In the genomic region with DNA sequence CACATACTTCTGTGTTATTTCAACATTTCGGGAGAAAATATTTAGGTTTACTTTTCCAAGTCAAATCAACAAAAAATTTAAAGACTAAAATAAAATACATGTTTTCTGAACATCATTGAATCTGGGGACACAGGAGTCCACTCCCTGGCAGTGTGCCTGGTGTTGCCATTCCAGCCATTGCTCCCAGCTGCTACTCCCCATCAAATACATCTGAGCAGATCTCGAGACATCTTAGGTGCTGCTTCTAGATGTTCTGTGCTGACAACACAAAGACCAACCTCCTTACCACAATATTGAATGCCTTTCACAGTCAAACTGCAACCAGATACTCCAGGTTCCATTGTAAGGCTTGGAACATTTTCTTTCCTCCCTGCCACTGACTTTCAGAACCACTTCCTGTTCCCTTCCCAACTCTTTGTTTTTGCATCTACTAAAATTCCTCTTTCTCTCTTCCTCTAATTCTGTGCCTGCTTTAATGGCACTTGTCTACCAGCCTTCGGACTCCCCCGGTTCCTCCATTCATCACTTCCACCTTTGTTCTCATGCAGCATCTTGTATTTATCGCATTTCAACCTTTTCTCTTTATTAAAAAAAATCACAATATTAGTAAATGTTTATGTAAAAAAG, we compare ENCODE assay signal across 2 cellular contexts.
TF ChIP-seq lines count a peak whose summit lies in the region.

No MANE protein-coding gene starts in this region.

TF ChIP-seq in GM23338, 12 proteins besides CTCF, POLR2A, EP300 and RAD21 (continues in another document):
- TF ChIP-seq EZH2phosphoT487 (IDR thresholded peaks at IDR 0.05; ENCODE audit: unreplicated experiment) (no peak), ZNF331 (CRISPR knock-in tag; IDR thresholded peaks at IDR 0.05; ENCODE audit: low read depth) (no peak), POLR2AphosphoS5 (IDR thresholded peaks at IDR 0.05; ENCODE audit: low read depth) (no peak), JUNB (IDR thresholded peaks at IDR 0.05; ENCODE audit: unreplicated experiment) (no peak), CREB1 (CRISPR knock-in tag; IDR thresholded peaks at IDR 0.05; ENCODE audit: low read depth) (no peak), EZH2 (IDR thresholded peaks at IDR 0.05; ENCODE audit: low read depth, unreplicated experiment) (no peak)
- TF ChIP-seq, protein P1, sequence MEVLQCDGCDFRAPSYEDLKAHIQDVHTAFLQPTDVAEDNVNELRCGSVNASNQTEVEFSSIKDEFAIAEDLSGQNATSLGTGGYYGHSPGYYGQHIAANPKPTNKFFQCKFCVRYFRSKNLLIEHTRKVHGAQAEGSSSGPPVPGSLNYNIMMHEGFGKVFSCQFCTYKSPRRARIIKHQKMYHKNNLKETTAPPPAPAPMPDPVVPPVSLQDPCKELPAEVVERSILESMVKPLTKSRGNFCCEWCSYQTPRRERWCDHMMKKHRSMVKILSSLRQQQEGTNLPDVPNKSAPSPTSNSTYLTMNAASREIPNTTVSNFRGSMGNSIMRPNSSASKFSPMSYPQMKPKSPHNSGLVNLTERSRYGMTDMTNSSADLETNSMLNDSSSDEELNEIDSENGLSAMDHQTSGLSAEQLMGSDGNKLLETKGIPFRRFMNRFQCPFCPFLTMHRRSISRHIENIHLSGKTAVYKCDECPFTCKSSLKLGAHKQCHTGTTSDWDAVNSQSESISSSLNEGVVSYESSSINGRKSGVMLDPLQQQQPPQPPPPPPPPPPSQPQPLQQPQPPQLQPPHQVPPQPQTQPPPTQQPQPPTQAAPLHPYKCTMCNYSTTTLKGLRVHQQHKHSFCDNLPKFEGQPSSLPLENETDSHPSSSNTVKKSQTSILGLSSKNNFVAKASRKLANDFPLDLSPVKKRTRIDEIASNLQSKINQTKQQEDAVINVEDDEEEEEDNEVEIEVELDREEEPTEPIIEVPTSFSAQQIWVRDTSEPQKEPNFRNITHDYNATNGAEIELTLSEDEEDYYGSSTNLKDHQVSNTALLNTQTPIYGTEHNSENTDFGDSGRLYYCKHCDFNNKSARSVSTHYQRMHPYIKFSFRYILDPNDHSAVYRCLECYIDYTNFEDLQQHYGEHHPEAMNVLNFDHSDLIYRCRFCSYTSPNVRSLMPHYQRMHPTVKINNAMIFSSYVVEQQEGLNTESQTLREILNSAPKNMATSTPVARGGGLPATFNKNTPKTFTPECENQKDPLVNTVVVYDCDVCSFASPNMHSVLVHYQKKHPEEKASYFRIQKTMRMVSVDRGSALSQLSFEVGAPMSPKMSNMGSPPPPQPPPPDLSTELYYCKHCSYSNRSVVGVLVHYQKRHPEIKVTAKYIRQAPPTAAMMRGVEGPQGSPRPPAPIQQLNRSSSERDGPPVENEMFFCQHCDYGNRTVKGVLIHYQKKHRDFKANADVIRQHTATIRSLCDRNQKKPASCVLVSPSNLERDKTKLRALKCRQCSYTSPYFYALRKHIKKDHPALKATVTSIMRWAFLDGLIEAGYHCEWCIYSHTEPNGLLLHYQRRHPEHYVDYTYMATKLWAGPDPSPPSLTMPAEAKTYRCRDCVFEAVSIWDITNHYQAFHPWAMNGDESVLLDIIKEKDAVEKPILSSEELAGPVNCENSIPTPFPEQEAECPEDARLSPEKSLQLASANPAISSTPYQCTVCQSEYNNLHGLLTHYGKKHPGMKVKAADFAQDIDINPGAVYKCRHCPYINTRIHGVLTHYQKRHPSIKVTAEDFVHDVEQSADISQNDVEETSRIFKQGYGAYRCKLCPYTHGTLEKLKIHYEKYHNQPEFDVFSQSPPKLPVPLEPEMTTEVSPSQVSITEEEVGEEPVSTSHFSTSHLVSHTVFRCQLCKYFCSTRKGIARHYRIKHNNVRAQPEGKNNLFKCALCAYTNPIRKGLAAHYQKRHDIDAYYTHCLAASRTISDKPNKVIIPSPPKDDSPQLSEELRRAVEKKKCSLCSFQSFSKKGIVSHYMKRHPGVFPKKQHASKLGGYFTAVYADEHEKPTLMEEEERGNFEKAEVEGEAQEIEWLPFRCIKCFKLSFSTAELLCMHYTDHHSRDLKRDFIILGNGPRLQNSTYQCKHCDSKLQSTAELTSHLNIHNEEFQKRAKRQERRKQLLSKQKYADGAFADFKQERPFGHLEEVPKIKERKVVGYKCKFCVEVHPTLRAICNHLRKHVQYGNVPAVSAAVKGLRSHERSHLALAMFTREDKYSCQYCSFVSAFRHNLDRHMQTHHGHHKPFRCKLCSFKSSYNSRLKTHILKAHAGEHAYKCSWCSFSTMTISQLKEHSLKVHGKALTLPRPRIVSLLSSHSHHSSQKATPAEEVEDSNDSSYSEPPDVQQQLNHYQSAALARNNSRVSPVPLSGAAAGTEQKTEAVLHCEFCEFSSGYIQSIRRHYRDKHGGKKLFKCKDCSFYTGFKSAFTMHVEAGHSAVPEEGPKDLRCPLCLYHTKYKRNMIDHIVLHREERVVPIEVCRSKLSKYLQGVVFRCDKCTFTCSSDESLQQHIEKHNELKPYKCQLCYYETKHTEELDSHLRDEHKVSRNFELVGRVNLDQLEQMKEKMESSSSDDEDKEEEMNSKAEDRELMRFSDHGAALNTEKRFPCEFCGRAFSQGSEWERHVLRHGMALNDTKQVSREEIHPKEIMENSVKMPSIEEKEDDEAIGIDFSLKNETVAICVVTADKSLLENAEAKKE (CRISPR knock-in tag; IDR thresholded peaks at IDR 0.05): no peak
- TF ChIP-seq, protein P2, sequence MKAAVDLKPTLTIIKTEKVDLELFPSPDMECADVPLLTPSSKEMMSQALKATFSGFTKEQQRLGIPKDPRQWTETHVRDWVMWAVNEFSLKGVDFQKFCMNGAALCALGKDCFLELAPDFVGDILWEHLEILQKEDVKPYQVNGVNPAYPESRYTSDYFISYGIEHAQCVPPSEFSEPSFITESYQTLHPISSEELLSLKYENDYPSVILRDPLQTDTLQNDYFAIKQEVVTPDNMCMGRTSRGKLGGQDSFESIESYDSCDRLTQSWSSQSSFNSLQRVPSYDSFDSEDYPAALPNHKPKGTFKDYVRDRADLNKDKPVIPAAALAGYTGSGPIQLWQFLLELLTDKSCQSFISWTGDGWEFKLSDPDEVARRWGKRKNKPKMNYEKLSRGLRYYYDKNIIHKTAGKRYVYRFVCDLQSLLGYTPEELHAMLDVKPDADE (IDR thresholded peaks at IDR 0.05): no peak

TF ChIP-seq in H1, 55 proteins besides CTCF, POLR2A, EP300 and RAD21:
- TF ChIP-seq KDM4A (IDR thresholded peaks at IDR 0.05; ENCODE audit: low read depth, low read length, severe bottlenecking) (no peak), KDM5A (IDR thresholded peaks at IDR 0.05; ENCODE audit: low read length) (no peak), RNF2 (IDR thresholded peaks at IDR 0.05; ENCODE audit: borderline replicate concordance, low read depth, low read length, missing control alignments, poor library complexity, severe bottlenecking) (no peak), SP1 (IDR thresholded peaks at IDR 0.05; ENCODE audit: low read depth, low read length) (no peak), HDAC6 (IDR thresholded peaks at IDR 0.05; ENCODE audit: low read depth, low read length) (no peak), ASH2L (IDR thresholded peaks at IDR 0.05; ENCODE audit: low read length) (no peak)
- TF ChIP-seq, protein P3, sequence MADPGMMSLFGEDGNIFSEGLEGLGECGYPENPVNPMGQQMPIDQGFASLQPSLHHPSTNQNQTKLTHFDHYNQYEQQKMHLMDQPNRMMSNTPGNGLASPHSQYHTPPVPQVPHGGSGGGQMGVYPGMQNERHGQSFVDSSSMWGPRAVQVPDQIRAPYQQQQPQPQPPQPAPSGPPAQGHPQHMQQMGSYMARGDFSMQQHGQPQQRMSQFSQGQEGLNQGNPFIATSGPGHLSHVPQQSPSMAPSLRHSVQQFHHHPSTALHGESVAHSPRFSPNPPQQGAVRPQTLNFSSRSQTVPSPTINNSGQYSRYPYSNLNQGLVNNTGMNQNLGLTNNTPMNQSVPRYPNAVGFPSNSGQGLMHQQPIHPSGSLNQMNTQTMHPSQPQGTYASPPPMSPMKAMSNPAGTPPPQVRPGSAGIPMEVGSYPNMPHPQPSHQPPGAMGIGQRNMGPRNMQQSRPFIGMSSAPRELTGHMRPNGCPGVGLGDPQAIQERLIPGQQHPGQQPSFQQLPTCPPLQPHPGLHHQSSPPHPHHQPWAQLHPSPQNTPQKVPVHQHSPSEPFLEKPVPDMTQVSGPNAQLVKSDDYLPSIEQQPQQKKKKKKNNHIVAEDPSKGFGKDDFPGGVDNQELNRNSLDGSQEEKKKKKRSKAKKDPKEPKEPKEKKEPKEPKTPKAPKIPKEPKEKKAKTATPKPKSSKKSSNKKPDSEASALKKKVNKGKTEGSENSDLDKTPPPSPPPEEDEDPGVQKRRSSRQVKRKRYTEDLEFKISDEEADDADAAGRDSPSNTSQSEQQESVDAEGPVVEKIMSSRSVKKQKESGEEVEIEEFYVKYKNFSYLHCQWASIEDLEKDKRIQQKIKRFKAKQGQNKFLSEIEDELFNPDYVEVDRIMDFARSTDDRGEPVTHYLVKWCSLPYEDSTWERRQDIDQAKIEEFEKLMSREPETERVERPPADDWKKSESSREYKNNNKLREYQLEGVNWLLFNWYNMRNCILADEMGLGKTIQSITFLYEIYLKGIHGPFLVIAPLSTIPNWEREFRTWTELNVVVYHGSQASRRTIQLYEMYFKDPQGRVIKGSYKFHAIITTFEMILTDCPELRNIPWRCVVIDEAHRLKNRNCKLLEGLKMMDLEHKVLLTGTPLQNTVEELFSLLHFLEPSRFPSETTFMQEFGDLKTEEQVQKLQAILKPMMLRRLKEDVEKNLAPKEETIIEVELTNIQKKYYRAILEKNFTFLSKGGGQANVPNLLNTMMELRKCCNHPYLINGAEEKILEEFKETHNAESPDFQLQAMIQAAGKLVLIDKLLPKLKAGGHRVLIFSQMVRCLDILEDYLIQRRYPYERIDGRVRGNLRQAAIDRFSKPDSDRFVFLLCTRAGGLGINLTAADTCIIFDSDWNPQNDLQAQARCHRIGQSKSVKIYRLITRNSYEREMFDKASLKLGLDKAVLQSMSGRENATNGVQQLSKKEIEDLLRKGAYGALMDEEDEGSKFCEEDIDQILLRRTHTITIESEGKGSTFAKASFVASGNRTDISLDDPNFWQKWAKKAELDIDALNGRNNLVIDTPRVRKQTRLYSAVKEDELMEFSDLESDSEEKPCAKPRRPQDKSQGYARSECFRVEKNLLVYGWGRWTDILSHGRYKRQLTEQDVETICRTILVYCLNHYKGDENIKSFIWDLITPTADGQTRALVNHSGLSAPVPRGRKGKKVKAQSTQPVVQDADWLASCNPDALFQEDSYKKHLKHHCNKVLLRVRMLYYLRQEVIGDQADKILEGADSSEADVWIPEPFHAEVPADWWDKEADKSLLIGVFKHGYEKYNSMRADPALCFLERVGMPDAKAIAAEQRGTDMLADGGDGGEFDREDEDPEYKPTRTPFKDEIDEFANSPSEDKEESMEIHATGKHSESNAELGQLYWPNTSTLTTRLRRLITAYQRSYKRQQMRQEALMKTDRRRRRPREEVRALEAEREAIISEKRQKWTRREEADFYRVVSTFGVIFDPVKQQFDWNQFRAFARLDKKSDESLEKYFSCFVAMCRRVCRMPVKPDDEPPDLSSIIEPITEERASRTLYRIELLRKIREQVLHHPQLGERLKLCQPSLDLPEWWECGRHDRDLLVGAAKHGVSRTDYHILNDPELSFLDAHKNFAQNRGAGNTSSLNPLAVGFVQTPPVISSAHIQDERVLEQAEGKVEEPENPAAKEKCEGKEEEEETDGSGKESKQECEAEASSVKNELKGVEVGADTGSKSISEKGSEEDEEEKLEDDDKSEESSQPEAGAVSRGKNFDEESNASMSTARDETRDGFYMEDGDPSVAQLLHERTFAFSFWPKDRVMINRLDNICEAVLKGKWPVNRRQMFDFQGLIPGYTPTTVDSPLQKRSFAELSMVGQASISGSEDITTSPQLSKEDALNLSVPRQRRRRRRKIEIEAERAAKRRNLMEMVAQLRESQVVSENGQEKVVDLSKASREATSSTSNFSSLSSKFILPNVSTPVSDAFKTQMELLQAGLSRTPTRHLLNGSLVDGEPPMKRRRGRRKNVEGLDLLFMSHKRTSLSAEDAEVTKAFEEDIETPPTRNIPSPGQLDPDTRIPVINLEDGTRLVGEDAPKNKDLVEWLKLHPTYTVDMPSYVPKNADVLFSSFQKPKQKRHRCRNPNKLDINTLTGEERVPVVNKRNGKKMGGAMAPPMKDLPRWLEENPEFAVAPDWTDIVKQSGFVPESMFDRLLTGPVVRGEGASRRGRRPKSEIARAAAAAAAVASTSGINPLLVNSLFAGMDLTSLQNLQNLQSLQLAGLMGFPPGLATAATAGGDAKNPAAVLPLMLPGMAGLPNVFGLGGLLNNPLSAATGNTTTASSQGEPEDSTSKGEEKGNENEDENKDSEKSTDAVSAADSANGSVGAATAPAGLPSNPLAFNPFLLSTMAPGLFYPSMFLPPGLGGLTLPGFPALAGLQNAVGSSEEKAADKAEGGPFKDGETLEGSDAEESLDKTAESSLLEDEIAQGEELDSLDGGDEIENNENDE (IDR thresholded peaks at IDR 0.05; ENCODE audit: insufficient replicate concordance, low read length): no peak
